ENCODE assay signal across 13 cellular contexts in genomic region chr15:67133026-67133425, GRCh38.
A peak's percentile ranks its signal among the peaks of the same experiment; 100 is the strongest.
DNase-seq lines count a peak whose midpoint lies in the region; ATAC-seq and TF ChIP-seq lines count a peak whose summit lies in the region.
"Had no signal": no experiment of that assay in that cellular context is flagged by ENCODE, and none has a peak within 500 bp of the region (broad histone marks: within the 10 kb centered on the region; RNA-seq: fewer than 3 reads in every experiment).

No MANE protein-coding gene starts in this region.

- peaks cover 5% of the 10 kb centered on the region for H3K36me3 Mint-ChIP-seq in activated CD4-positive, alpha-beta memory T cell treated with anti-CD3 and anti-CD28 coated beads for 36 hours
- H3K36me3 Mint-ChIP-seq in memory B cell: no peaks in the 10 kb centered on the region

- H3K36me3 ChIP-seq in cardiac muscle cell: no peaks in the 10 kb centered on the region
- no peaks in the 10 kb centered on the region for H3K36me3 ChIP-seq in thymus (ENCODE audit: control insufficient read depth, insufficient read depth)
- peaks cover 91% of the 10 kb centered on the region for H3K36me3 ChIP-seq in MG63
- H3K36me3 ChIP-seq: BE2C had no signal

- H3K4me3 ChIP-seq in cardiac muscle cell: no peak overlapping the region
- H3K4me3 ChIP-seq in right cardiac atrium (ENCODE audit: low read length): no peak overlapping the region
- H3K4me3 ChIP-seq in thymus (ENCODE audit: low read length): no peak overlapping the region
- no peak overlapping the region for H3K4me3 ChIP-seq in MG63

- H3K9me3 ChIP-seq in cardiac muscle cell (ENCODE audit: low read depth): no peaks in the 10 kb centered on the region
- no peaks in the 10 kb centered on the region for H3K9me3 ChIP-seq in right cardiac atrium (ENCODE audit: control insufficient read depth, low read length)
- H3K9me3 ChIP-seq in thymus (ENCODE audit: control insufficient read depth): no peaks in the 10 kb centered on the region
- no peaks in the 10 kb centered on the region for H3K9me3 ChIP-seq in MG63
- H3K9me3 ChIP-seq: BE2C had no signal

- ATAC-seq in right cardiac atrium (no peak), memory B cell (ENCODE audit: low read depth) (no peak), HG02588 (IDR thresholded peaks at IDR 0.05; ENCODE audit: unreplicated experiment) (no peak)

- H3K4me1 ChIP-seq in cardiac muscle cell (ENCODE audit: low read depth) (peaks cover 55% of the 10 kb centered on the region), right cardiac atrium (ENCODE audit: control insufficient read depth, insufficient read depth, low read length) (peaks cover 33% of the 10 kb centered on the region), thymus (ENCODE audit: control insufficient read depth, insufficient read depth, low read length) (peaks cover 19% of the 10 kb centered on the region)
- H3K4me1 ChIP-seq: BE2C had no signal

- H3K4me3 Mint-ChIP-seq in activated CD4-positive, alpha-beta memory T cell treated with anti-CD3 and anti-CD28 coated beads for 36 hours: no peak overlapping the region
- H3K4me3 Mint-ChIP-seq in memory B cell: no peak overlapping the region

- peak overlapping the region; percentile 81 for H3K27ac ChIP-seq in cardiac muscle cell
- no peak overlapping the region for H3K27ac ChIP-seq in right cardiac atrium (ENCODE audit: low read length)
- H3K27ac ChIP-seq in thymus (ENCODE audit: low read depth): peak overlapping the region; percentile 3

- POLR2A ChIA-PET in activated CD4-positive, alpha-beta memory T cell treated with anti-CD3 and anti-CD28 coated beads for 36 hours (lab: Charles Lee): interaction anchor here (0.8 to 3.2 kb wide), 2 partner anchors 12 to 32 kb away, joined by 3 to 26 read pairs; no protein-coding TSS in a partner anchor

- H3K27ac Mint-ChIP-seq in activated CD4-positive, alpha-beta memory T cell treated with anti-CD3 and anti-CD28 coated beads for 36 hours: peak overlapping the region; percentile 95
- H3K27ac Mint-ChIP-seq in memory B cell: peak overlapping the region; percentile 94
- H3K27ac Mint-ChIP-seq: stimulated activated naive CD8-positive, alpha-beta T cell treated with anti-CD3 and anti-CD28 coated beads, Interleukin-15, amount 100 ng/mL, for 72 hours had no signal

- peaks cover 92% of the 10 kb centered on the region for H3K4me1 Mint-ChIP-seq in activated CD4-positive, alpha-beta memory T cell treated with anti-CD3 and anti-CD28 coated beads for 36 hours (ENCODE audit: low read depth)
- H3K4me1 Mint-ChIP-seq in memory B cell: peaks cover 62% of the 10 kb centered on the region

- peak in 1 of 2 donors; percentile 62 for DNase-seq in cardiac muscle cell (ENCODE audit: low read depth in 1 of 2, low spot score in 1 of 2)
- DNase-seq in right cardiac atrium: no peak
- no peak for DNase-seq in activated CD4-positive, alpha-beta memory T cell treated with anti-CD3 and anti-CD28 coated beads for 36 hours
- no peak for DNase-seq in memory B cell (ENCODE audit: low spot score in 2 of 2)
- DNase-seq in GF-D8 (lab: John Stamatoyannopoulos, UW): no peak
- no peak for DNase-seq in MG63
- DNase-seq: aorta; BE2C; foreskin fibroblast; midbrain; stimulated activated naive CD8-positive, alpha-beta T cell treated with anti-CD3 and anti-CD28 coated beads, Interleukin-15, amount 100 ng/mL, for 72 hours had no signal

- CTCF ChIA-PET in activated CD4-positive, alpha-beta memory T cell treated with anti-CD3 and anti-CD28 coated beads for 36 hours (lab: Charles Lee): no interaction called here

- H3K27me3 ChIP-seq in cardiac muscle cell: no peaks in the 10 kb centered on the region
- H3K27me3 ChIP-seq in right cardiac atrium (ENCODE audit: control insufficient read depth, insufficient read depth): no peaks in the 10 kb centered on the region
- no peaks in the 10 kb centered on the region for H3K27me3 ChIP-seq in thymus (ENCODE audit: control insufficient read depth, insufficient read depth)
- no peaks in the 10 kb centered on the region for H3K27me3 ChIP-seq in MG63
- H3K27me3 ChIP-seq: BE2C had no signal

- no peaks in the 10 kb centered on the region for H3K9me3 Mint-ChIP-seq in activated CD4-positive, alpha-beta memory T cell treated with anti-CD3 and anti-CD28 coated beads for 36 hours
- no peaks in the 10 kb centered on the region for H3K9me3 Mint-ChIP-seq in memory B cell
- H3K9me3 Mint-ChIP-seq: stimulated activated naive CD8-positive, alpha-beta T cell treated with anti-CD3 and anti-CD28 coated beads, Interleukin-15, amount 100 ng/mL, for 72 hours had no signal

- WGBS in right cardiac atrium: 55% methylated on average over 4 of the region's 4 CpGs
- 96% methylated on average over 4 of the region's 4 CpGs for WGBS in thymus

- no peaks in the 10 kb centered on the region for H3K27me3 Mint-ChIP-seq in activated CD4-positive, alpha-beta memory T cell treated with anti-CD3 and anti-CD28 coated beads for 36 hours
- H3K27me3 Mint-ChIP-seq in memory B cell: no peaks in the 10 kb centered on the region
- H3K27me3 Mint-ChIP-seq: stimulated activated naive CD8-positive, alpha-beta T cell treated with anti-CD3 and anti-CD28 coated beads, Interleukin-15, amount 100 ng/mL, for 72 hours had no signal

- intact Hi-C loops in right cardiac atrium (cut with DNase I): no loop called here
- intact Hi-C loops in activated CD4-positive, alpha-beta memory T cell treated with anti-CD3 and anti-CD28 coated beads for 36 hours (cut with micrococcal nuclease): loop anchor here (5.0 kb wide), 2 partner anchors 44 to 66 kb away; partner anchors contain the start of gene SMAD3

- TF ChIP-seq CTCF in cardiac muscle cell (IDR thresholded peaks at IDR 0.05; ENCODE audit: low read depth, low read length): no peak
